ENCODE assay signal across 22 cellular contexts in the genomic region with DNA sequence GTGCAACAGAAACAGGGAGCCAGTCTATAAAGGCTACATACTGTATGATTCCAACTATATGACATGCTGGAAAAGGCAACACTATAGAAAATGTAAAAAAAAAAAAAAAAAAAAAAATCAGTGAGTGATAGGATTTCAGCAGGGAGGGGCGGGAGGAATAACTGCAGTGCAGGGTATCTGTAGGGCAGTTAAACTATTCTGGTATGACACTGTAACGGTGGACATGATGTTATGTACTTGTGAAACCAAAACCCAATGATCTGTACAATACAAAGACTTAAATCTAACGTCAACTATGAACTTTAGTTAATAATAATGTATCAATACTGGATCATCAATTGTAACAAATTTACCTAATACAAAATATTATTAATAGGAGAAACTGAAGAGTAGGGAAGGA. TPM values are rescaled to one million over a fixed set of nuclear protein-coding genes. Genes with fewer than 3 reads are reported as not detected.
DNase-seq lines count a peak whose midpoint lies in the region; ATAC-seq, FAIRE-seq and TF ChIP-seq lines count a peak whose summit lies in the region.
"Had no signal": no experiment of that assay in that cellular context is flagged by ENCODE, and none has a peak within 500 bp of the region (broad histone marks: within the 10 kb centered on the region; RNA-seq: fewer than 3 reads in every experiment).

No MANE protein-coding gene starts in this region.

- SMC1A ChIA-PET in GM12878 (lab: Charles Lee; ENCODE audit: uncharacterized antibody, unreplicated experiment): interaction anchor here (0.9 to 1.7 kb wide), 5 partner anchors 9 to 36 kb away, joined by 4 to 7 read pairs (median 5); a partner anchor contains a TSS

- dilution Hi-C loops in mammary epithelial cell (cut with HindIII; ENCODE audit: low sequenced_read_pairs): no loop called here

- POLR2A ChIA-PET in HEK293T (lab: Yijun Ruan, JAX): interaction anchor here (1.2 kb wide), 1 partner anchor 14 kb away, joined by 3 read pairs; no protein-coding TSS in a partner anchor
- POLR2A ChIA-PET in GM12878 (lab: Charles Lee): interaction anchor here (1.2 kb wide), 1 partner anchor 12 kb away, joined by 5 read pairs; no protein-coding TSS in a partner anchor

- in situ Hi-C loops in GM12878 (cut with MboI): no loop called here
- in situ Hi-C loops in mammary epithelial cell (cut with MboI; ENCODE audit: low sequenced_read_pairs in 2 of 2): no loop called here

- H3K4me1 ChIP-seq in GM12878 (ENCODE audit: control insufficient read depth, insufficient read depth, low read length): no peaks in the 10 kb centered on the region
- no peaks in the 10 kb centered on the region for H3K4me1 ChIP-seq in mammary epithelial cell (ENCODE audit: insufficient read depth, low read length)
- H3K4me1 ChIP-seq in spleen: no peaks in the 10 kb centered on the region
- H3K4me1 ChIP-seq: BE2C; BLaER1 treated with 17β-estradiol and CSF1 and Interleukin-3, amounts not matched to agents 10 nM and 100 nM; HAP-1 had no signal

- DNase-seq in HEK293T (ENCODE audit: extremely low spot score) (no peak), GM12878 (ENCODE audit: low read depth, low spot score) (no peak), NCI-H187 (lab: John Stamatoyannopoulos, UW) (no peak), AG08395 (ENCODE audit: low spot score) (no peak), mammary epithelial cell (no peak), spleen (no peak)
- DNase-seq: AML-193; BE2C; CD4-positive, alpha-beta T cell; CD8-positive, alpha-beta memory T cell; DMS 273 treated with DMSO at 0.1 percent for 48 hours; DMS79 treated with DMSO at 0.1 percent for 48 hours; GF-D8 had no signal

- TF ChIP-seq RAD21 in GM12878 (IDR thresholded peaks at IDR 0.05; ENCODE audit: insufficient read depth, low read depth, low read length): no peak

- H3K27ac ChIP-seq in GM12878 (ENCODE audit: control insufficient read depth, insufficient read depth): no peak overlapping the region
- H3K27ac ChIP-seq in mammary epithelial cell (ENCODE audit: insufficient read depth, low read depth, low read length): no peak overlapping the region
- no peak overlapping the region for H3K27ac ChIP-seq in spleen
- H3K27ac ChIP-seq: 22Rv1; BLaER1 treated with 17β-estradiol and CSF1 and Interleukin-3, amounts not matched to agents 10 nM and 100 nM had no signal

- FAIRE-seq in GM12878 (lab: Jason Lieb, UNC): no peak
- FAIRE-seq: D721Med, GM12892, GM18507 had no signal

- H4K20me1 ChIP-seq in GM12878 (ENCODE audit: control insufficient read depth, insufficient read depth) (no peaks in the 10 kb centered on the region), mammary epithelial cell (ENCODE audit: insufficient read depth, low read length) (peaks cover 5% of the 10 kb centered on the region)

- TF ChIP-seq EP300 in GM12878 (IDR thresholded peaks at IDR 0.05; ENCODE audit: borderline replicate concordance in 1 of 2, control insufficient read depth in 1 of 2, low read depth in 2 of 2, low read length in 2 of 2): no peak

- H3K4me2 ChIP-seq in GM12878 (ENCODE audit: control insufficient read depth, insufficient read depth) (no peak overlapping the region), mammary epithelial cell (ENCODE audit: insufficient read depth, low read depth, low read length) (no peak overlapping the region)
- H3K4me2 ChIP-seq: BLaER1 treated with 17β-estradiol and CSF1 and Interleukin-3, amounts not matched to agents 10 nM and 100 nM; GM23338 had no signal

- H3K36me3 ChIP-seq in GM12878 (ENCODE audit: control insufficient read depth in 2 of 2, insufficient read depth in 2 of 2, low read length in 1 of 2) (peaks cover 0 to 3% of the 10 kb centered on the region in 2 experiments; a peak in 2 of 4 replicates), mammary epithelial cell (ENCODE audit: insufficient read depth, low read length) (no peaks in the 10 kb centered on the region), spleen (no peaks in the 10 kb centered on the region)
- H3K36me3 ChIP-seq: BE2C, HAP-1 had no signal

- BruUV-seq in GM12878 (replicated peaks; lab: Mats Ljungman, UMichigan): no TSS peak
- no TSS peak for BruUV-seq in mammary epithelial cell (replicated peaks; lab: Mats Ljungman, UMichigan)

- H3K4me3 ChIP-seq in GM12878 (no peak overlapping the region), mammary epithelial cell (replicated peaks in 1 of 3; ENCODE audit: insufficient read depth in 1 of 3, low read depth in 2 of 3, low read length in 3 of 3) (no peak overlapping the region), spleen (no peak overlapping the region)
- H3K4me3 ChIP-seq: BLaER1 treated with 17β-estradiol and CSF1 and Interleukin-3, amounts not matched to agents 10 nM and 100 nM; GM23338; HAP-1 had no signal

- intact Hi-C loops in GM12878 (cut with micrococcal nuclease; ENCODE audit: unreplicated experiment) (no loop called here), mammary epithelial cell (cut with micrococcal nuclease) (no loop called here), spleen (cut with DNase I; ENCODE audit: low total_unique reads) (no loop called here)

- H3K27me3 ChIP-seq in GM12878 (replicated peaks in 1 of 2; ENCODE audit: control insufficient read depth in 2 of 2, insufficient read depth in 2 of 2, low read length in 1 of 2) (no peaks in the 10 kb centered on the region), mammary epithelial cell (ENCODE audit: insufficient read depth, low read length) (no peaks in the 10 kb centered on the region), spleen (replicated peaks in 1 of 7) (no peaks in the 10 kb centered on the region)
- H3K27me3 ChIP-seq: BE2C; BLaER1 treated with 17β-estradiol and CSF1 and Interleukin-3, amounts not matched to agents 10 nM and 100 nM had no signal

- 79% methylated on average over 3 of the region's 3 CpGs for WGBS in GM12878 (ENCODE audit: insufficient coverage, insufficient replicate concordance, low lambda C conversion rate, missing lambda C conversion rate)
- 64% methylated on average over 3 of the region's 3 CpGs for WGBS in mammary epithelial cell (ENCODE audit: low coverage, missing lambda C conversion rate)
- 80 to 95% (median 92%) methylated on average over 3 of the region's 3 CpGs for WGBS in spleen, 5 donors

- TF ChIP-seq CTCF in GM12878 (IDR thresholded peaks at IDR 0.05 in 2 of 3, conservative IDR thresholded peaks at IDR 0.05 in 1 of 3; ENCODE audit: control insufficient read depth in 2 of 3, extremely low read depth in 1 of 3, insufficient read depth in 1 of 3, low read depth in 3 of 3, low read length in 3 of 3) (no peak), mammary epithelial cell (conservative IDR thresholded peaks at IDR 0.05 in 1 of 2, IDR thresholded peaks at IDR 0.05 in 1 of 2; ENCODE audit: extremely low read depth in 1 of 2, insufficient read depth in 1 of 2, low read depth in 1 of 2, low read length in 2 of 2) (no peak), spleen (IDR thresholded peaks at IDR 0.05 in 8 of 11, conservative IDR thresholded peaks at IDR 0.05 in 3 of 11) (no peak)

- H3K9me3 ChIP-seq in GM12878 (replicated peaks; ENCODE audit: control insufficient read depth, insufficient read depth, low read length) (peaks cover 15% of the 10 kb centered on the region), mammary epithelial cell (replicated peaks; ENCODE audit: insufficient read depth, low read length) (peaks cover 3% of the 10 kb centered on the region), spleen (peaks cover 0 to 54% (median 43%) of the 10 kb centered on the region in 8 donors)
- H3K9me3 ChIP-seq: BE2C, HAP-1 had no signal

- RAD21 ChIA-PET in GM12878 (lab: Charles Lee; ENCODE audit: unreplicated experiment): interaction anchor here (0.6 to 1.4 kb wide), 3 partner anchors 11 to 16 kb away, joined by 3 to 5 read pairs (median 3); no protein-coding TSS in a partner anchor

- ATAC-seq in GM18498 (IDR thresholded peaks at IDR 0.05; ENCODE audit: unreplicated experiment): peak; percentile 54
- ATAC-seq in GM19351 (IDR thresholded peaks at IDR 0.05; ENCODE audit: unreplicated experiment): peak; percentile 55
- peak; percentile 90 for ATAC-seq in GM12878
- ATAC-seq: GM23338 had no signal

- H3K9ac ChIP-seq in GM12878 (ENCODE audit: control insufficient read depth, insufficient read depth, low read length): no peak overlapping the region
- no peak overlapping the region for H3K9ac ChIP-seq in mammary epithelial cell (ENCODE audit: insufficient read depth, low read length)
- H3K9ac ChIP-seq: BLaER1 treated with 17β-estradiol and CSF1 and Interleukin-3, amounts not matched to agents 10 nM and 100 nM had no signal

- no peak for TF ChIP-seq POLR2A in GM12878 (IDR thresholded peaks at IDR 0.05; ENCODE audit: low read depth, low read length)
- TF ChIP-seq POLR2A in spleen (IDR thresholded peaks at IDR 0.05): no peak

- CTCF ChIA-PET in HEK293T (lab: Yijun Ruan, JAX) (no interaction called here), GM12878 (lab: Yijun Ruan, JAX) (interaction anchor here (0.9 to 1.7 kb wide), 3 partner anchors 9 to 31 kb away, joined by 3 to 5 read pairs (median 4); no protein-coding TSS in a partner anchor), mammary epithelial cell (lab: Charles Lee; ENCODE audit: low non-redundant PET) (no interaction called here)

- H2AFZ ChIP-seq in GM12878 (ENCODE audit: control insufficient read depth, low read depth, low read length) (no peak overlapping the region), mammary epithelial cell (ENCODE audit: low read depth, low read length) (no peak overlapping the region)
- H2AFZ ChIP-seq: GM23338 had no signal

- H3K79me2 ChIP-seq in GM12878 (ENCODE audit: control insufficient read depth, insufficient read depth, low read length) (peaks cover 83% of the 10 kb centered on the region), mammary epithelial cell (ENCODE audit: insufficient read depth, low read length) (peaks cover 99% of the 10 kb centered on the region)

RNA-seq across cellular contexts. Expression of a gene that starts 14.3 kb away (rescaled TPM):
- 22.8 and 24.8 TPM in 2 replicates for total RNA-seq in GM12878 (2013; cell fraction: nucleolus; rRNA removed)
- 3.1 and 3.2 TPM in 2 replicates for total RNA-seq in GM12878 (2014; rRNA removed)
- 4.6 and 4.7 TPM in 2 replicates for total RNA-seq in GM12878 (2014; rRNA removed; fragmentation: Illumina TruSeq; extraction: Trizol)
- 6.4 and 6.5 TPM in 2 replicates for total RNA-seq in GM12878 (2021)
- polyA plus RNA-seq in GM12878 (2011; ENCODE audit: low read depth): 1.3 TPM
- 4.0 and 5.5 TPM in 2 replicates for polyA plus RNA-seq in GM12878 (2011; rRNA removed)
- polyA plus RNA-seq in GM12878 (2011; cell fraction: cytosol; rRNA removed): 1.6 and 1.9 TPM in 2 replicates
- 7.0 and 7.3 TPM in 2 replicates for polyA plus RNA-seq in GM12878 (2011; cell fraction: nucleus; rRNA removed)
- 2.7 and 3.3 TPM in 2 replicates for polyA plus RNA-seq in GM12878 (2012)
- polyA plus RNA-seq in GM12878 (2014; fragmentation: Illumina TruSeq; extraction: Trizol): 4.3 and 6.4 TPM in 2 replicates
- polyA plus RNA-seq in GM12878 (2014; fragmentation: Nextera tagmentation; extraction: Ambion mirVana): 1 to 10 TPM; 2.0 to 2.1 TPM
- 3.0 and 3.2 TPM in 2 replicates for polyA plus RNA-seq in GM12878 (2014; rRNA removed)
- polyA plus RNA-seq in GM12878 (2016; fragmentation: Nextera tagmentation; extraction: Ambion mirVana): 1 to 10 TPM; 3.5 TPM
- 3.7 and 4.4 TPM in 2 replicates for polyA minus RNA-seq in GM12878 (2011; rRNA and poly(A)+ RNA removed)
- polyA minus RNA-seq in GM12878 (2011; cell fraction: cytosol; rRNA and poly(A)+ RNA removed): 2.1 and 3.5 TPM in 2 replicates
- polyA minus RNA-seq in GM12878 (2011; cell fraction: nucleus; rRNA and poly(A)+ RNA removed): 17.9 and 30.2 TPM in 2 replicates
- 10 to 100 TPM; 26.3 to 45.6 TPM for total RNA-seq in mammary epithelial cell
- 13.2 TPM for polyA plus RNA-seq in mammary epithelial cell
- 18.0 TPM for polyA minus RNA-seq in mammary epithelial cell
- total RNA-seq in spleen: 10 to 100 TPM; 19.8 to 31.0 (median 28.8) TPM
- 10 to 100 TPM in 1 of 3 donors, 1 to 10 TPM in 2; 5.3 to 12.6 (median 7.3) TPM for polyA plus RNA-seq in spleen
